In the genomic region with DNA sequence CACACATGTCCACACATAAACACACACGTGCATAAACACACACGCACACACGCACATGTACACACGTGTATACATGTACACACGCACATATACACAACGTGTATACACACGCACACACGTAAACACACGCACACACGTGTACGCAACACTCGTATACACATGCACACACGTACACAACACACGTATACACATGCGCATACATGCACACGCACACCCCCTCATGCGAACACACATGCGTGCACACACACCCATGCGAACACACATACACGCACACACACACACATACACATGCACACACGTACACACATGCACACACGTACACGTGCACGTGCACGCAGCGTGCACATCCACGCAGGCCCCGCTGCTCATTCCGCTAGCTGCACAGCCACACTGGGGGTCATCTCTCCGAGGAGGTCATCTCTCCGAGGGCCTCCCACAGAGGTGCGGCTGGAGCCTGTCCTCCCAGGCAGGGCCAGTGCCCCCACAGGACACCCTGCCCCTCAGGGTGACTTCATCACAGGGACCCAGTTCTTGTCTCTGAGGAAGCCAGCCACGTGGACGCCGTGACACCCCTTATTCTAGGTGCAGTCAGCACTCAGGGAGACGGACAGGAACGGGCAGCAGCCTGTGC, we compare ENCODE assay signal across 2 cellular contexts.
TF ChIP-seq lines count a peak whose summit lies in the region.

No MANE protein-coding gene starts in this region.

TF ChIP-seq in HEK293, 187 proteins besides CTCF, POLR2A, EP300 and RAD21 (continues in another document):
- no peak for TF ChIP-seq ZNF521 (tag by site-specific recombination; IDR thresholded peaks at IDR 0.05)
- TF ChIP-seq, protein P1, sequence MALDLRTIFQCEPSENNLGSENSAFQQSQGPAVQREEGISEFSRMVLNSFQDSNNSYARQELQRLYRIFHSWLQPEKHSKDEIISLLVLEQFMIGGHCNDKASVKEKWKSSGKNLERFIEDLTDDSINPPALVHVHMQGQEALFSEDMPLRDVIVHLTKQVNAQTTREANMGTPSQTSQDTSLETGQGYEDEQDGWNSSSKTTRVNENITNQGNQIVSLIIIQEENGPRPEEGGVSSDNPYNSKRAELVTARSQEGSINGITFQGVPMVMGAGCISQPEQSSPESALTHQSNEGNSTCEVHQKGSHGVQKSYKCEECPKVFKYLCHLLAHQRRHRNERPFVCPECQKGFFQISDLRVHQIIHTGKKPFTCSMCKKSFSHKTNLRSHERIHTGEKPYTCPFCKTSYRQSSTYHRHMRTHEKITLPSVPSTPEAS (tag by site-specific recombination; IDR thresholded peaks at IDR 0.05), result peak; percentile 51; the same call in 1 of the 2 replicates
- no peak for TF ChIP-seq ZNF558 (tag by site-specific recombination; IDR thresholded peaks at IDR 0.05)
- TF ChIP-seq, protein P2, sequence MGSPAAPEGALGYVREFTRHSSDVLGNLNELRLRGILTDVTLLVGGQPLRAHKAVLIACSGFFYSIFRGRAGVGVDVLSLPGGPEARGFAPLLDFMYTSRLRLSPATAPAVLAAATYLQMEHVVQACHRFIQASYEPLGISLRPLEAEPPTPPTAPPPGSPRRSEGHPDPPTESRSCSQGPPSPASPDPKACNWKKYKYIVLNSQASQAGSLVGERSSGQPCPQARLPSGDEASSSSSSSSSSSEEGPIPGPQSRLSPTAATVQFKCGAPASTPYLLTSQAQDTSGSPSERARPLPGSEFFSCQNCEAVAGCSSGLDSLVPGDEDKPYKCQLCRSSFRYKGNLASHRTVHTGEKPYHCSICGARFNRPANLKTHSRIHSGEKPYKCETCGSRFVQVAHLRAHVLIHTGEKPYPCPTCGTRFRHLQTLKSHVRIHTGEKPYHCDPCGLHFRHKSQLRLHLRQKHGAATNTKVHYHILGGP (tag by site-specific recombination; IDR thresholded peaks at IDR 0.05), result no peak
- no peak for TF ChIP-seq ZNF549 (tag by site-specific recombination; IDR thresholded peaks at IDR 0.05)
- TF ChIP-seq GLIS2 (tag by site-specific recombination; IDR thresholded peaks at IDR 0.05), result 0 out of 2 replicates have a peak, but pooled peaks have one; percentile 30
- TF ChIP-seq, protein P3, sequence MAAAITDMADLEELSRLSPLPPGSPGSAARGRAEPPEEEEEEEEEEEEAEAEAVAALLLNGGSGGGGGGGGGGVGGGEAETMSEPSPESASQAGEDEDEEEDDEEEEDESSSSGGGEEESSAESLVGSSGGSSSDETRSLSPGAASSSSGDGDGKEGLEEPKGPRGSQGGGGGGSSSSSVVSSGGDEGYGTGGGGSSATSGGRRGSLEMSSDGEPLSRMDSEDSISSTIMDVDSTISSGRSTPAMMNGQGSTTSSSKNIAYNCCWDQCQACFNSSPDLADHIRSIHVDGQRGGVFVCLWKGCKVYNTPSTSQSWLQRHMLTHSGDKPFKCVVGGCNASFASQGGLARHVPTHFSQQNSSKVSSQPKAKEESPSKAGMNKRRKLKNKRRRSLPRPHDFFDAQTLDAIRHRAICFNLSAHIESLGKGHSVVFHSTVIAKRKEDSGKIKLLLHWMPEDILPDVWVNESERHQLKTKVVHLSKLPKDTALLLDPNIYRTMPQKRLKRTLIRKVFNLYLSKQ (tag by site-specific recombination; IDR thresholded peaks at IDR 0.05; ENCODE audit: borderline replicate concordance), result no peak
- TF ChIP-seq ZNF626 (tag by site-specific recombination; IDR thresholded peaks at IDR 0.05), result no peak
- TF ChIP-seq, protein P4, sequence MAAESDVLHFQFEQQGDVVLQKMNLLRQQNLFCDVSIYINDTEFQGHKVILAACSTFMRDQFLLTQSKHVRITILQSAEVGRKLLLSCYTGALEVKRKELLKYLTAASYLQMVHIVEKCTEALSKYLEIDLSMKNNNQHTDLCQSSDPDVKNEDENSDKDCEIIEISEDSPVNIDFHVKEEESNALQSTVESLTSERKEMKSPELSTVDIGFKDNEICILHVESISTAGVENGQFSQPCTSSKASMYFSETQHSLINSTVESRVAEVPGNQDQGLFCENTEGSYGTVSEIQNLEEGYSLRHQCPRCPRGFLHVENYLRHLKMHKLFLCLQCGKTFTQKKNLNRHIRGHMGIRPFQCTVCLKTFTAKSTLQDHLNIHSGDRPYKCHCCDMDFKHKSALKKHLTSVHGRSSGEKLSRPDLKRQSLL (tag by site-specific recombination; IDR thresholded peaks at IDR 0.05), result no peak
- TF ChIP-seq ZNF76 (tag by site-specific recombination; IDR thresholded peaks at IDR 0.05; ENCODE audit: borderline replicate concordance, low read depth), result no peak
- no peak for TF ChIP-seq HOXC10 (CRISPR knock-in tag; IDR thresholded peaks at IDR 0.05)
- TF ChIP-seq, protein P5, sequence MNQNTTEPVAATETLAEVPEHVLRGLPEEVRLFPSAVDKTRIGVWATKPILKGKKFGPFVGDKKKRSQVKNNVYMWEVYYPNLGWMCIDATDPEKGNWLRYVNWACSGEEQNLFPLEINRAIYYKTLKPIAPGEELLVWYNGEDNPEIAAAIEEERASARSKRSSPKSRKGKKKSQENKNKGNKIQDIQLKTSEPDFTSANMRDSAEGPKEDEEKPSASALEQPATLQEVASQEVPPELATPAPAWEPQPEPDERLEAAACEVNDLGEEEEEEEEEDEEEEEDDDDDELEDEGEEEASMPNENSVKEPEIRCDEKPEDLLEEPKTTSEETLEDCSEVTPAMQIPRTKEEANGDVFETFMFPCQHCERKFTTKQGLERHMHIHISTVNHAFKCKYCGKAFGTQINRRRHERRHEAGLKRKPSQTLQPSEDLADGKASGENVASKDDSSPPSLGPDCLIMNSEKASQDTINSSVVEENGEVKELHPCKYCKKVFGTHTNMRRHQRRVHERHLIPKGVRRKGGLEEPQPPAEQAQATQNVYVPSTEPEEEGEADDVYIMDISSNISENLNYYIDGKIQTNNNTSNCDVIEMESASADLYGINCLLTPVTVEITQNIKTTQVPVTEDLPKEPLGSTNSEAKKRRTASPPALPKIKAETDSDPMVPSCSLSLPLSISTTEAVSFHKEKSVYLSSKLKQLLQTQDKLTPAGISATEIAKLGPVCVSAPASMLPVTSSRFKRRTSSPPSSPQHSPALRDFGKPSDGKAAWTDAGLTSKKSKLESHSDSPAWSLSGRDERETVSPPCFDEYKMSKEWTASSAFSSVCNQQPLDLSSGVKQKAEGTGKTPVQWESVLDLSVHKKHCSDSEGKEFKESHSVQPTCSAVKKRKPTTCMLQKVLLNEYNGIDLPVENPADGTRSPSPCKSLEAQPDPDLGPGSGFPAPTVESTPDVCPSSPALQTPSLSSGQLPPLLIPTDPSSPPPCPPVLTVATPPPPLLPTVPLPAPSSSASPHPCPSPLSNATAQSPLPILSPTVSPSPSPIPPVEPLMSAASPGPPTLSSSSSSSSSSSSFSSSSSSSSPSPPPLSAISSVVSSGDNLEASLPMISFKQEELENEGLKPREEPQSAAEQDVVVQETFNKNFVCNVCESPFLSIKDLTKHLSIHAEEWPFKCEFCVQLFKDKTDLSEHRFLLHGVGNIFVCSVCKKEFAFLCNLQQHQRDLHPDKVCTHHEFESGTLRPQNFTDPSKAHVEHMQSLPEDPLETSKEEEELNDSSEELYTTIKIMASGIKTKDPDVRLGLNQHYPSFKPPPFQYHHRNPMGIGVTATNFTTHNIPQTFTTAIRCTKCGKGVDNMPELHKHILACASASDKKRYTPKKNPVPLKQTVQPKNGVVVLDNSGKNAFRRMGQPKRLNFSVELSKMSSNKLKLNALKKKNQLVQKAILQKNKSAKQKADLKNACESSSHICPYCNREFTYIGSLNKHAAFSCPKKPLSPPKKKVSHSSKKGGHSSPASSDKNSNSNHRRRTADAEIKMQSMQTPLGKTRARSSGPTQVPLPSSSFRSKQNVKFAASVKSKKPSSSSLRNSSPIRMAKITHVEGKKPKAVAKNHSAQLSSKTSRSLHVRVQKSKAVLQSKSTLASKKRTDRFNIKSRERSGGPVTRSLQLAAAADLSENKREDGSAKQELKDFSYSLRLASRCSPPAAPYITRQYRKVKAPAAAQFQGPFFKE (tag by site-specific recombination; IDR thresholded peaks at IDR 0.05; ENCODE audit: borderline replicate concordance), result no peak
- TF ChIP-seq ZNF544 (tag by site-specific recombination; IDR thresholded peaks at IDR 0.05), result no peak
- no peak for TF ChIP-seq OVOL3 (tag by site-specific recombination; IDR thresholded peaks at IDR 0.05)

TF ChIP-seq in H1, 55 proteins besides CTCF, POLR2A, EP300 and RAD21:
- TF ChIP-seq GABPA (IDR thresholded peaks at IDR 0.05; ENCODE audit: borderline replicate concordance, insufficient read depth, low read length), result no peak
- TF ChIP-seq KDM1A (IDR thresholded peaks at IDR 0.05; ENCODE audit: borderline replicate concordance, low read length), result peak; percentile 30; the same call in 1 of the 2 replicates
TF ChIP-seq in H1: peak in this region for 1.
